8 cellular contexts compared by ENCODE assay signal in genomic region chr1:66371233-66372005, GRCh38.
DNase-seq lines count a peak whose midpoint lies in the region; ATAC-seq and TF ChIP-seq lines count a peak whose summit lies in the region.

No MANE protein-coding gene starts in this region.

- H3K9me3 ChIP-seq in SJSA1 (replicated peaks) (no peaks in the 10 kb centered on the region), tibial nerve (no peaks in the 10 kb centered on the region)

- 51 to 52% methylated on average over 7 of the region's 7 CpGs for WGBS in tibial nerve, 2 donors

- no peaks in the 10 kb centered on the region for H3K27me3 ChIP-seq in ACC112 (ENCODE audit: insufficient read depth, low read length)
- H3K27me3 ChIP-seq in SJSA1 (replicated peaks) = no peaks in the 10 kb centered on the region
- H3K27me3 ChIP-seq in tibial nerve = no peaks in the 10 kb centered on the region

- no peak for TF ChIP-seq CTCF in tibial nerve (IDR thresholded peaks at IDR 0.05)

- H3K4me3 ChIP-seq in ACC112 (ENCODE audit: low read depth, low read length) (peak overlapping the region; percentile 35; the same call in 1 of the 2 replicates), SJSA1 (no peak overlapping the region), tibial nerve (no peak overlapping the region)

- peak overlapping the region; percentile 78 for H2AFZ ChIP-seq in ACC112 (ENCODE audit: low read length, unreplicated experiment)

- peak in 1 of 2 donors; percentile 28 for TF ChIP-seq EP300 in tibial nerve (IDR thresholded peaks at IDR 0.05)

- no peaks in the 10 kb centered on the region for H3K79me2 ChIP-seq in ACC112 (ENCODE audit: control insufficient read depth, insufficient read depth, low read length, unreplicated experiment)

- ATAC-seq in GM19351 (IDR thresholded peaks at IDR 0.05; ENCODE audit: unreplicated experiment) = peak; percentile 26

- peaks cover 39% of the 10 kb centered on the region for H3K4me1 ChIP-seq in ACC112 (ENCODE audit: control insufficient read depth, insufficient read depth, low read length, unreplicated experiment)
- peaks cover 48% of the 10 kb centered on the region for H3K4me1 ChIP-seq in SJSA1 (replicated peaks)
- peaks cover 0 to 48% (median 34%) of the 10 kb centered on the region in 4 donors for H3K4me1 ChIP-seq in tibial nerve

- H3K36me3 ChIP-seq in ACC112 (ENCODE audit: insufficient read depth, low read length) (no peaks in the 10 kb centered on the region), SJSA1 (peaks cover 60% of the 10 kb centered on the region), tibial nerve (peaks cover 0 to 35% (median 6%) of the 10 kb centered on the region in 3 donors)

- H3K27ac ChIP-seq in ACC112 (ENCODE audit: low read depth, low read length) (peak overlapping the region; percentile 84), SJSA1 (peak overlapping the region; percentile 86), tibial nerve (peak overlapping the region in 3 of 4 donors; percentile 46 to 77 (median 57))

- TF ChIP-seq POLR2A in tibial nerve (IDR thresholded peaks at IDR 0.05) = no peak

- DNase-seq in SJSA1 (ENCODE audit: low read depth in 1 of 2, low spot score in 2 of 2) = peak; percentile 85 to 86
- DNase-seq in glomerular visceral epithelial cell (ENCODE audit: extremely low spot score) = peak; percentile 38
- DNase-seq in tibial nerve (ENCODE audit: low spot score in 2 of 2) = no peak
- DNase-seq in central memory CD4-positive, alpha-beta T cell = no peak
- DNase-seq in NCI-H524 (lab: John Stamatoyannopoulos, UW) = no peak
- DNase-seq in islet precursor cell = no peak

Comparison
In these comparisons a context has a peak if more than half of its experiments do, and no peak if none do; other contexts are left out.
1. DNase-seq: peak in SJSA1 (2 of 2) and glomerular visceral epithelial cell (single experiment); none in tibial nerve (0 of 2), central memory CD4-positive, alpha-beta T cell (single experiment), NCI-H524 (0 of 2) and islet precursor cell (single experiment).
2. Peak in every context shown above with its lines, with median percentiles within 50 percentile points of each other: H3K27ac ChIP-seq.